Comparison of ENCODE assay signal across 1 cellular context in genomic region chr12:32217354-32218310, GRCh38.
TF ChIP-seq lines count a peak whose summit lies in the region.

No MANE protein-coding gene starts in this region.

TF ChIP-seq in IMR-90, 13 proteins besides CTCF, POLR2A, EP300 and RAD21 (continued from another document):
- no peak for TF ChIP-seq USF2 (IDR thresholded peaks at IDR 0.05; ENCODE audit: low read depth, low read length)
- no peak for TF ChIP-seq CEBPB (IDR thresholded peaks at IDR 0.05; ENCODE audit: low read depth, low read length)
- no peak for TF ChIP-seq CHD1 (IDR thresholded peaks at IDR 0.05; ENCODE audit: low read depth, low read length)
- TF ChIP-seq MXI1 (IDR thresholded peaks at IDR 0.05; ENCODE audit: borderline replicate concordance, low read depth, low read length) = no peak
- no peak for TF ChIP-seq FOS (IDR thresholded peaks at IDR 0.05; ENCODE audit: low read depth, low read length)
- TF ChIP-seq ELK1 (IDR thresholded peaks at IDR 0.05; ENCODE audit: borderline replicate concordance, low read depth, low read length) = no peak
- no peak for TF ChIP-seq RCOR1 (IDR thresholded peaks at IDR 0.05; ENCODE audit: insufficient replicate concordance, low read length)
